ENCODE assay signal across 2 cellular contexts in genomic region chr2:127638361-127639110, GRCh38.
A peak's percentile ranks its signal among the peaks of the same experiment; 100 is the strongest.
TF ChIP-seq lines count a peak whose summit lies in the region.

No MANE protein-coding gene starts in this region.

TF ChIP-seq in A549, 52 proteins besides CTCF, POLR2A, EP300 and RAD21:
- no peak for TF ChIP-seq RCOR1 (IDR thresholded peaks at IDR 0.05; ENCODE audit: low read depth, low read length)

TF ChIP-seq in IMR-90, 13 proteins besides CTCF, POLR2A, EP300 and RAD21:
- TF ChIP-seq CEBPB (IDR thresholded peaks at IDR 0.05; ENCODE audit: low read depth, low read length): peak; percentile 23; the same call in 1 of the 2 replicates
- no peak for TF ChIP-seq NFE2L2 (IDR thresholded peaks at IDR 0.05; ENCODE audit: low read depth, low read length)
